In the genomic region with DNA sequence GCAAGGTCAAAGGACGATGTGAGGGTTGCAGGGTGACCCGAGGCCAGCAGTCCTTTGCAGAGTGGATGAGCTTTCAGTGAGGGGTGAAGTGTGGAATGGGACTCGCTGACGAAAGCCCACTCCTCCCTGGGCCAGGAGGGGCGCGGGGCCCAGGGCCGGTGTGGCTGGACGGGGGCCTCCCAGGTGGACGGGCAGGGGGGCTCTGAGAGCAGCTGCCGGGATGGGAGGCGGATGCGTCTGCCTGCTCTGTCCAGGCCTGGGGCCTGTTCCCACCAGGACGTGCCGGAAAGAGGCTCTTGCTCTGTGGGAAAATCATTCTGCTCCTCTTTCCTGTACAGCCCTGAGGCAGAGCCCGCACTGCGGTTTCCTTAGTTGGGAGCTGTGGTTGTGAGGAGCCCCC, we compare ENCODE assay signal across 1 cellular context.
TF ChIP-seq lines count a peak whose summit lies in the region.

No MANE protein-coding gene starts in this region.

TF ChIP-seq in K562, 482 proteins besides CTCF, POLR2A, EP300 and RAD21:
- no peak for TF ChIP-seq NR2C2 (CRISPR knock-in tag; IDR thresholded peaks at IDR 0.05)
- TF ChIP-seq NR2C2 (tag; IDR thresholded peaks at IDR 0.05) = peak; percentile 24; the same call in 1 of the 2 replicates
- TF ChIP-seq DMBX1 (CRISPR knock-in tag; IDR thresholded peaks at IDR 0.05; ENCODE audit: borderline replicate concordance) = no peak
TF ChIP-seq in K562: peak in this region for 1.
